9 cellular contexts compared by ENCODE assay signal in genomic region chr1:18957532-18958295, GRCh38. TPM values are rescaled to one million over a fixed set of nuclear protein-coding genes. Genes with fewer than 3 reads are reported as not detected.
DNase-seq lines count a peak whose midpoint lies in the region; ATAC-seq and TF ChIP-seq lines count a peak whose summit lies in the region.
"Had no signal": no experiment of that assay in that cellular context is flagged by ENCODE, and none has a peak within 500 bp of the region (broad histone marks: within the 10 kb centered on the region; RNA-seq: fewer than 3 reads in every experiment).

No MANE protein-coding gene starts in this region.

- no peak for ATAC-seq in HG03521 (IDR thresholded peaks at IDR 0.05; ENCODE audit: unreplicated experiment)
- ATAC-seq in left lobe of liver, result no peak
- no peak for ATAC-seq in GM21526 (IDR thresholded peaks at IDR 0.05; ENCODE audit: low FRiP score, unreplicated experiment)

- no peak for TF ChIP-seq CTCF in MM.1S (IDR thresholded peaks at IDR 0.05; ENCODE audit: low read length)
- no peak for TF ChIP-seq CTCF in nephron (IDR thresholded peaks at IDR 0.05; ENCODE audit: unreplicated experiment in 3 of 3)

- DNase-seq in MM.1S (no peak), NCI-H2081 (lab: John Stamatoyannopoulos, UW) (no peak), left lobe of liver (ENCODE audit: low spot score) (no peak)

- H3K27me3 ChIP-seq in BLaER1 treated with 17β-estradiol and CSF1 and Interleukin-3, amounts not matched to agents 10 nM and 100 nM, result peaks cover 0 to 11% (median 4%) of the 10 kb centered on the region in 11 experiments; a peak in 7 of 22 replicates
- H3K27me3 ChIP-seq in MM.1S (replicated peaks; ENCODE audit: insufficient read depth, low read length), result peaks cover 44% of the 10 kb centered on the region
- H3K27me3 ChIP-seq: upper lobe of right lung had no signal

- H3K9ac ChIP-seq in BLaER1 treated with 17β-estradiol and CSF1 and Interleukin-3, amounts not matched to agents 10 nM and 100 nM, result peak overlapping the region in 3 of 11 experiments; percentile 76 to 80 (median 79); a peak in 5 of 22 replicates
- H3K9ac ChIP-seq in MM.1S (ENCODE audit: low read length), result no peak overlapping the region

- H3K4me3 Mint-ChIP-seq in dendritic cell treated with granulocyte-macrophage colony-stimulating factor and Interleukin-4, amounts not matched to agents 40 ng/mL and 50 ng/mL, for 4 days, result peak overlapping the region; percentile 92
- H3K4me3 Mint-ChIP-seq in nephron, result peak overlapping the region; percentile 83 to 91 (median 84)

- intact Hi-C loops in dendritic cell treated with granulocyte-macrophage colony-stimulating factor and Interleukin-4, amounts not matched to agents 40 ng/mL and 50 ng/mL, for 4 days (cut with micrococcal nuclease), result loop anchor here (2.0 kb wide), 1 partner anchor 55 kb away; the partner anchor contains the start of gene ALDH4A1

- peak overlapping the region in 8 of 10 experiments; percentile 78 to 87 (median 83); a peak in 12 of 20 replicates for H3K4me3 ChIP-seq in BLaER1 treated with 17β-estradiol and CSF1 and Interleukin-3, amounts not matched to agents 10 nM and 100 nM
- H3K4me3 ChIP-seq in MM.1S (ENCODE audit: low read length), result no peak overlapping the region

- peaks cover 3% of the 10 kb centered on the region; the same call in 1 of the 2 replicates for H3F3A ChIP-seq in MM.1S (ENCODE audit: insufficient read depth, low read length)

- no peaks in the 10 kb centered on the region for H3K9me2 ChIP-seq in MM.1S (replicated peaks; ENCODE audit: insufficient read depth, low read length)

- no peak overlapping the region for H3K27ac Mint-ChIP-seq in dendritic cell treated with granulocyte-macrophage colony-stimulating factor and Interleukin-4, amounts not matched to agents 40 ng/mL and 50 ng/mL, for 4 days
- peak overlapping the region in 2 of 3 experiments; percentile 3 to 51 for H3K27ac Mint-ChIP-seq in nephron

- H3K36me3 Mint-ChIP-seq in dendritic cell treated with granulocyte-macrophage colony-stimulating factor and Interleukin-4, amounts not matched to agents 40 ng/mL and 50 ng/mL, for 4 days (ENCODE audit: low read depth), result peaks cover 11% of the 10 kb centered on the region
- no peaks in the 10 kb centered on the region for H3K36me3 Mint-ChIP-seq in nephron (ENCODE audit: low read depth)

- peak overlapping the region in 1 of 11 experiments; percentile 69; a peak in 2 of 22 replicates for H3K27ac ChIP-seq in BLaER1 treated with 17β-estradiol and CSF1 and Interleukin-3, amounts not matched to agents 10 nM and 100 nM
- H3K27ac ChIP-seq in MM.1S (ENCODE audit: low read length), result no peak overlapping the region
- H3K27ac ChIP-seq: upper lobe of right lung had no signal

- H3K4me1 Mint-ChIP-seq in dendritic cell treated with granulocyte-macrophage colony-stimulating factor and Interleukin-4, amounts not matched to agents 40 ng/mL and 50 ng/mL, for 4 days (ENCODE audit: low read depth), result peaks cover 41% of the 10 kb centered on the region
- peaks cover 33% of the 10 kb centered on the region for H3K4me1 Mint-ChIP-seq in nephron

- H2AFZ ChIP-seq in MM.1S (ENCODE audit: low read length), result no peak overlapping the region

- peaks cover 29% of the 10 kb centered on the region for H3K79me2 ChIP-seq in MM.1S (ENCODE audit: low read length)

- H3K9me3 ChIP-seq in BLaER1 treated with 17β-estradiol and CSF1 and Interleukin-3, amounts not matched to agents 10 nM and 100 nM (replicated peaks in 1 of 11), result no peaks in the 10 kb centered on the region
- no peaks in the 10 kb centered on the region for H3K9me3 ChIP-seq in MM.1S (replicated peaks; ENCODE audit: insufficient read depth, low read length)
- H3K9me3 ChIP-seq: upper lobe of right lung had no signal

- no peaks in the 10 kb centered on the region; a peak in 1 of 22 replicates for H3K36me3 ChIP-seq in BLaER1 treated with 17β-estradiol and CSF1 and Interleukin-3, amounts not matched to agents 10 nM and 100 nM
- no peaks in the 10 kb centered on the region for H3K36me3 ChIP-seq in MM.1S (replicated peaks; ENCODE audit: insufficient read depth, low read length)
- H3K36me3 ChIP-seq: upper lobe of right lung had no signal

- H3K9me3 Mint-ChIP-seq in dendritic cell treated with granulocyte-macrophage colony-stimulating factor and Interleukin-4, amounts not matched to agents 40 ng/mL and 50 ng/mL, for 4 days, result no peaks in the 10 kb centered on the region
- no peaks in the 10 kb centered on the region for H3K9me3 Mint-ChIP-seq in nephron

- peaks cover 13 to 37% (median 30%) of the 10 kb centered on the region in 11 experiments; a peak in 20 of 22 replicates for H4K20me1 ChIP-seq in BLaER1 treated with 17β-estradiol and CSF1 and Interleukin-3, amounts not matched to agents 10 nM and 100 nM
- H4K20me1 ChIP-seq in MM.1S (ENCODE audit: insufficient read depth, low read length), result no peaks in the 10 kb centered on the region

- H3K4me1 ChIP-seq in BLaER1 treated with 17β-estradiol and CSF1 and Interleukin-3, amounts not matched to agents 10 nM and 100 nM, result peaks cover 34 to 45% (median 43%) of the 10 kb centered on the region in 10 experiments
- H3K4me1 ChIP-seq in MM.1S (ENCODE audit: low read length), result peaks cover 14% of the 10 kb centered on the region

- H3K4me2 ChIP-seq in BLaER1 treated with 17β-estradiol and CSF1 and Interleukin-3, amounts not matched to agents 10 nM and 100 nM, result peak overlapping the region; percentile 85 to 100 (median 94)
- peak overlapping the region; percentile 90; the same call in 1 of the 2 replicates for H3K4me2 ChIP-seq in MM.1S (ENCODE audit: low read depth, low read length)

- H3K27me3 Mint-ChIP-seq in dendritic cell treated with granulocyte-macrophage colony-stimulating factor and Interleukin-4, amounts not matched to agents 40 ng/mL and 50 ng/mL, for 4 days, result peaks cover 56% of the 10 kb centered on the region
- peaks cover 64% of the 10 kb centered on the region for H3K27me3 Mint-ChIP-seq in nephron (ENCODE audit: low read depth)

RNA-seq across cellular contexts. Expression of gene IFFO2, which starts 1.2 kb away (rescaled TPM):
- total RNA-seq in left lobe of liver, result 4.1 TPM

RNA-seq across cellular contexts. Expression of gene ALDH4A1, which starts 55.4 kb away (rescaled TPM):
- 359 TPM for total RNA-seq in left lobe of liver
